Comparison of ENCODE assay signal across 16 cellular contexts in genomic region chr4:120568736-120569135, GRCh38.
DNase-seq lines count a peak whose midpoint lies in the region; TF ChIP-seq lines count a peak whose summit lies in the region.
"Had no signal": no experiment of that assay in that cellular context is flagged by ENCODE, and none has a peak within 500 bp of the region (broad histone marks: within the 10 kb centered on the region; RNA-seq: fewer than 3 reads in every experiment).

No MANE protein-coding gene starts in this region.

- H3K27me3 ChIP-seq in uterus (no peaks in the 10 kb centered on the region), tibial artery (no peaks in the 10 kb centered on the region), MG63 (no peaks in the 10 kb centered on the region)
- H3K27me3 ChIP-seq: BLaER1 treated with 17β-estradiol and CSF1 and Interleukin-3, amounts not matched to agents 10 nM and 100 nM had no signal

- H3K27ac ChIP-seq in uterus (no peak overlapping the region), tibial artery (no peak overlapping the region)
- H3K27ac ChIP-seq: BLaER1 treated with 17β-estradiol and CSF1 and Interleukin-3, amounts not matched to agents 10 nM and 100 nM; GM23248; HL-60 had no signal

- no peak overlapping the region for H3K4me3 ChIP-seq in uterus
- H3K4me3 ChIP-seq in tibial artery = no peak overlapping the region
- H3K4me3 ChIP-seq in MG63 = no peak overlapping the region
- H3K4me3 ChIP-seq: BLaER1 treated with 17β-estradiol and CSF1 and Interleukin-3, amounts not matched to agents 10 nM and 100 nM; GM23248 had no signal

- H3K36me3 ChIP-seq in uterus (no peaks in the 10 kb centered on the region), tibial artery (no peaks in the 10 kb centered on the region), MG63 (no peaks in the 10 kb centered on the region)
- H3K36me3 ChIP-seq: BLaER1 treated with 17β-estradiol and CSF1 and Interleukin-3, amounts not matched to agents 10 nM and 100 nM had no signal

- no peak for TF ChIP-seq CTCF in uterus (IDR thresholded peaks at IDR 0.05)
- TF ChIP-seq CTCF in tibial artery (IDR thresholded peaks at IDR 0.05) = no peak

- H3K4me1 ChIP-seq in uterus (no peaks in the 10 kb centered on the region), tibial artery (no peaks in the 10 kb centered on the region)

- intact Hi-C loops in uterus (cut with DNase I; ENCODE audit: low total_unique reads) (no loop called here), tibial artery (cut with DNase I; ENCODE audit: low total_unique reads) (no loop called here)

- no peak for TF ChIP-seq POLR2A in uterus (IDR thresholded peaks at IDR 0.05)

- DNase-seq in COLO668 (lab: John Stamatoyannopoulos, UW; ENCODE audit: unreplicated experiment) = peak; percentile 16
- DNase-seq in DMS53 treated with DMSO at 0.1 percent for 48 hours (lab: John Stamatoyannopoulos, UW; ENCODE audit: unreplicated experiment) = peak; percentile 13
- DNase-seq in SHP77 treated with DMSO at 0.1 percent for 48 hours (lab: John Stamatoyannopoulos, UW) = peak; percentile 38
- peak; percentile 3 for DNase-seq in myocyte (ENCODE audit: low read depth)
- DNase-seq in uterus = no peak
- DNase-seq in tibial artery = no peak
- no peak for DNase-seq in MG63
- DNase-seq: CD8-positive, alpha-beta T cell; COR-L47; DMS 273 treated with DMSO at 0.1 percent for 48 hours; DMS79; GDM1; GM23248; HCEC 1CT had no signal

- H3K9me3 ChIP-seq in uterus (no peaks in the 10 kb centered on the region), tibial artery (no peaks in the 10 kb centered on the region), MG63 (no peaks in the 10 kb centered on the region)

Comparison
In these comparisons a context has a peak if more than half of its experiments do, and no peak if none do; other contexts are left out.
1. DNase-seq: peak in COLO668 (single experiment), DMS53 treated with DMSO at 0.1 percent for 48 hours (single experiment), SHP77 treated with DMSO at 0.1 percent for 48 hours (single experiment) and myocyte (single experiment); none in uterus (0 of 2), tibial artery (0 of 2) and MG63 (single experiment).